In the genomic region with DNA sequence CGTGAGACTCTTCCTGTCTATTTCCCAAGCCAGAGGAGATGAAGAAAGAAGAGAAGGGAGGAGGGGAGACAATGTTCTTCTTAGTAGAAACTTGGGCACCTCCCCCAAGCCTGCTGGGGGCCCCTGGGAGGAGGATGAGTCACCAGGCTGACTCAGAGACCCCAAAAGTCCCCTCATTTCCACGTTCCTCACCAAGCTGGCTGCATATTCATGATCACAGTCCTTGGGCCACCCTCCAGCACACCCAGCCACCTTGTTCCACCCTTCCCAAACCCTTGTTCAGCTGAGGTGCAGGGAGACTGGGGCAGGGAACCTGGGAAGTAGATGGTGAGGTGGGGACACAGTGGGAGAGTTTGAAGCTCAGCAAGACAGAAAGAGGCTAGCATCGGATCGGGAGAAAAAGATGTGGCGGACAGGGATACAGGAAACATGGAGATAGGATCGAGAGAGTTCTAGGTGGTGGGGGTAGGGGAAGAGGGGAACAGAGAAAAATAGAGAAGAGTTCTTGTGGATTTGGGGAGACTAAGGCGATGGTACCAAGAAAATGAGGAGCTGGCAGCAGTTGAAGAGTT, we compare ENCODE assay signal across 8 cellular contexts. TPM values are rescaled to one million over a fixed set of nuclear protein-coding genes. Genes with fewer than 3 reads are reported as not detected.
DNase-seq lines count a peak whose midpoint lies in the region; ATAC-seq and TF ChIP-seq lines count a peak whose summit lies in the region.

No MANE protein-coding gene starts in this region.

- peaks cover under 1% of the 10 kb centered on the region for H3K36me3 Mint-ChIP-seq in activated T-helper 2 cell treated with anti-CD3 and anti-CD28 coated beads, Interferon-gamma antibody, Interleukin-2, Interleukin-4, amounts not matched to agents 10 μg/mL and 5 μg/mL and 100 μg/mL, durations not matched to agents 14 hours and 24 hours and 36 hours (ENCODE audit: low read depth)

- H3K4me1 Mint-ChIP-seq in activated T-helper 2 cell treated with anti-CD3 and anti-CD28 coated beads, Interferon-gamma antibody, Interleukin-2, Interleukin-4, amounts not matched to agents 10 μg/mL and 5 μg/mL and 100 μg/mL, durations not matched to agents 14 hours and 24 hours and 36 hours (ENCODE audit: low read depth) = peaks cover 31% of the 10 kb centered on the region

- TF ChIP-seq EP300 in sigmoid colon (IDR thresholded peaks at IDR 0.05) = no peak

- no peaks in the 10 kb centered on the region for H3K9me3 Mint-ChIP-seq in activated T-helper 2 cell treated with anti-CD3 and anti-CD28 coated beads, Interferon-gamma antibody, Interleukin-2, Interleukin-4, amounts not matched to agents 10 μg/mL and 5 μg/mL and 100 μg/mL, durations not matched to agents 14 hours and 24 hours and 36 hours

- peak overlapping the region; percentile 53 to 74 (median 68) for H3K4me3 ChIP-seq in heart right ventricle
- H3K4me3 ChIP-seq in sigmoid colon = peak overlapping the region; percentile 58 to 64 (median 60)

- H3K36me3 ChIP-seq in heart right ventricle (peaks cover 0 to 33% (median 0%) of the 10 kb centered on the region in 9 donors), sigmoid colon (peaks cover 0 to 28% (median 0%) of the 10 kb centered on the region in 4 donors)

- WGBS in heart right ventricle, 2 donors = 16 to 17% methylated on average over 7 of the region's 7 CpGs
- 29 to 34% methylated on average over 7 of the region's 7 CpGs for WGBS in sigmoid colon, 2 donors

- ATAC-seq in heart right ventricle (peak in 5 of 8 donors; percentile 2 to 55 (median 4)), HG03342 (IDR thresholded peaks at IDR 0.05; ENCODE audit: unreplicated experiment) (no peak)

- H3K9me3 ChIP-seq in heart right ventricle (no peaks in the 10 kb centered on the region), sigmoid colon (no peaks in the 10 kb centered on the region)

- intact Hi-C loops in activated T-helper 2 cell treated with anti-CD3 and anti-CD28 coated beads, Interferon-gamma antibody, Interleukin-2, Interleukin-4, amounts not matched to agents 10 μg/mL and 5 μg/mL and 100 μg/mL, durations not matched to agents 14 hours and 24 hours and 36 hours (cut with micrococcal nuclease) = no loop called here
- intact Hi-C loops in heart right ventricle (cut with DNase I) = loop anchor here in 9 of 10 donors (5.0 to 10.0 kb wide), 6 partner anchors 188 to 478 kb away; partner anchors contain the start of genes NPR1 (in 6 of the 9) and ILF2 (in 3 of the 9)
- intact Hi-C loops in sigmoid colon (cut with DNase I) = loop anchor here (2.0 kb wide), 1 partner anchor 17 kb away; no protein-coding TSS in a partner anchor

- peaks cover 8 to 49% (median 24%) of the 10 kb centered on the region in 9 donors for H3K4me1 ChIP-seq in heart right ventricle
- H3K4me1 ChIP-seq in sigmoid colon = peaks cover 0 to 33% (median 29%) of the 10 kb centered on the region in 4 donors

- DNase-seq in activated CD8-positive, alpha-beta memory T cell treated with anti-CD3 and anti-CD28 coated beads for 24 hours = peak; percentile 75
- no peak for DNase-seq in activated CD8-positive, alpha-beta memory T cell treated with anti-CD3 and anti-CD28 coated beads, Interleukin-2, amount 50 U/mL, for 48 hours
- DNase-seq in activated T-helper 2 cell treated with anti-CD3 and anti-CD28 coated beads, Interferon-gamma antibody, Interleukin-2, Interleukin-4, amounts not matched to agents 10 μg/mL and 5 μg/mL and 100 μg/mL, durations not matched to agents 14 hours and 24 hours and 36 hours (ENCODE audit: low spot score) = no peak
- no peak for DNase-seq in heart right ventricle
- DNase-seq in sigmoid colon = peak; percentile 86
- no peak for DNase-seq in amniotic stem cell (lab: John Stamatoyannopoulos, UW)
- DNase-seq in NCI-H510A (lab: John Stamatoyannopoulos, UW) = no peak

- TF ChIP-seq POLR2A in sigmoid colon (IDR thresholded peaks at IDR 0.05) = no peak

- H3K27ac ChIP-seq in heart right ventricle = peak overlapping the region; percentile 38 to 91 (median 88)
- peak overlapping the region; percentile 86 to 95 (median 92) for H3K27ac ChIP-seq in sigmoid colon

- H3K27me3 ChIP-seq in heart right ventricle = no peaks in the 10 kb centered on the region
- H3K27me3 ChIP-seq in sigmoid colon = no peaks in the 10 kb centered on the region

- peak overlapping the region; percentile 77 for H3K27ac Mint-ChIP-seq in activated T-helper 2 cell treated with anti-CD3 and anti-CD28 coated beads, Interferon-gamma antibody, Interleukin-2, Interleukin-4, amounts not matched to agents 10 μg/mL and 5 μg/mL and 100 μg/mL, durations not matched to agents 14 hours and 24 hours and 36 hours

- H3K4me3 Mint-ChIP-seq in activated T-helper 2 cell treated with anti-CD3 and anti-CD28 coated beads, Interferon-gamma antibody, Interleukin-2, Interleukin-4, amounts not matched to agents 10 μg/mL and 5 μg/mL and 100 μg/mL, durations not matched to agents 14 hours and 24 hours and 36 hours (ENCODE audit: low read depth) = peak overlapping the region; percentile 71

- TF ChIP-seq CTCF in heart right ventricle (IDR thresholded peaks at IDR 0.05) = no peak
- TF ChIP-seq CTCF in sigmoid colon (IDR thresholded peaks at IDR 0.05) = no peak

- no peaks in the 10 kb centered on the region for H3K27me3 Mint-ChIP-seq in activated T-helper 2 cell treated with anti-CD3 and anti-CD28 coated beads, Interferon-gamma antibody, Interleukin-2, Interleukin-4, amounts not matched to agents 10 μg/mL and 5 μg/mL and 100 μg/mL, durations not matched to agents 14 hours and 24 hours and 36 hours (ENCODE audit: low read depth)

RNA-seq across cellular contexts. Expression of gene RAB13, which starts 0.7 kb away (rescaled TPM):
- total RNA-seq in activated T-helper 2 cell treated with anti-CD3 and anti-CD28 coated beads, Interferon-gamma antibody, Interleukin-2, Interleukin-4, amounts not matched to agents 10 μg/mL and 5 μg/mL and 100 μg/mL, durations not matched to agents 14 hours and 24 hours and 36 hours = 5.7 and 7.6 TPM in 2 replicates
- 10 to 100 TPM; 42.9 to 98.7 (median 54.2) TPM for total RNA-seq in heart right ventricle
- polyA plus RNA-seq in heart right ventricle = 100 to 1,000 TPM in 1 of 2 donors, 10 to 100 TPM in 1; 89.9 to 114 TPM
- 10 to 100 TPM; 34.1 to 72.8 (median 40.7) TPM for total RNA-seq in sigmoid colon
- polyA plus RNA-seq in sigmoid colon = 100 to 1,000 TPM; 117 to 275 (median 261) TPM

RNA-seq across cellular contexts. Expression of gene RPS27, which starts 5.1 kb away (rescaled TPM):
- 1,296 and 1,372 TPM in 2 replicates for total RNA-seq in activated T-helper 2 cell treated with anti-CD3 and anti-CD28 coated beads, Interferon-gamma antibody, Interleukin-2, Interleukin-4, amounts not matched to agents 10 μg/mL and 5 μg/mL and 100 μg/mL, durations not matched to agents 14 hours and 24 hours and 36 hours
- total RNA-seq in heart right ventricle (1,000 to 10,000 TPM in 1 of 10 donors, 100 to 1,000 TPM in 9; 586 to 1,105 (median 715) TPM), sigmoid colon (1,000 to 10,000 TPM; 1,466 to 4,347 (median 3,611) TPM)
- polyA plus RNA-seq in heart right ventricle (1,000 to 10,000 TPM; 2,780 to 8,165 TPM), sigmoid colon (over 10,000 TPM; 12,408 to 20,490 (median 12,874) TPM)

RNA-seq across cellular contexts. Expression of gene JTB, which starts 8.0 kb away (rescaled TPM):
- total RNA-seq in activated T-helper 2 cell treated with anti-CD3 and anti-CD28 coated beads, Interferon-gamma antibody, Interleukin-2, Interleukin-4, amounts not matched to agents 10 μg/mL and 5 μg/mL and 100 μg/mL, durations not matched to agents 14 hours and 24 hours and 36 hours = 148 and 152 TPM in 2 replicates
- total RNA-seq in heart right ventricle (10 to 100 TPM; 49.4 to 94.7 (median 56.8) TPM), sigmoid colon (100 to 1,000 TPM; 171 to 293 (median 219) TPM)
- polyA plus RNA-seq in heart right ventricle (100 to 1,000 TPM in 1 of 2 donors, 10 to 100 TPM in 1; 80.9 to 225 TPM), sigmoid colon (100 to 1,000 TPM; 220 to 324 (median 286) TPM)

RNA-seq across cellular contexts. Expression of gene CREB3L4, which starts 17.7 kb away (rescaled TPM):
- total RNA-seq in activated T-helper 2 cell treated with anti-CD3 and anti-CD28 coated beads, Interferon-gamma antibody, Interleukin-2, Interleukin-4, amounts not matched to agents 10 μg/mL and 5 μg/mL and 100 μg/mL, durations not matched to agents 14 hours and 24 hours and 36 hours = 12.5 TPM in 2 replicates
- total RNA-seq in heart right ventricle (1 to 10 TPM; 2.9 to 8.5 (median 4.1) TPM), sigmoid colon (10 to 100 TPM in 2 of 4 donors, 1 to 10 TPM in 2; 7.9 to 13.8 (median 10.2) TPM)
- polyA plus RNA-seq in heart right ventricle (1 to 10 TPM; 5.6 to 7.6 TPM), sigmoid colon (10 to 100 TPM in 2 of 3 donors, 1 to 10 TPM in 1; 7.9 to 18.0 (median 16.8) TPM)

RNA-seq across cellular contexts. Expression of gene SLC39A1, which starts 22.1 kb away (rescaled TPM):
- total RNA-seq in activated T-helper 2 cell treated with anti-CD3 and anti-CD28 coated beads, Interferon-gamma antibody, Interleukin-2, Interleukin-4, amounts not matched to agents 10 μg/mL and 5 μg/mL and 100 μg/mL, durations not matched to agents 14 hours and 24 hours and 36 hours = 74.8 and 76.5 TPM in 2 replicates
- 10 to 100 TPM; 27.6 to 63.0 (median 34.3) TPM for total RNA-seq in heart right ventricle
- polyA plus RNA-seq in heart right ventricle = 100 to 1,000 TPM in 1 of 2 donors, 10 to 100 TPM in 1; 24.6 to 102 TPM
- 10 to 100 TPM; 50.7 to 80.3 (median 76.1) TPM for total RNA-seq in sigmoid colon
- 10 to 100 TPM; 25.7 to 97.5 (median 28.8) TPM for polyA plus RNA-seq in sigmoid colon

Comparison
In these comparisons a context has a peak if more than half of its experiments do, and no peak if none do; other contexts are left out.
1. DNase-seq: peak in activated CD8-positive, alpha-beta memory T cell treated with anti-CD3 and anti-CD28 coated beads for 24 hours (single experiment) and sigmoid colon (single experiment); none in activated CD8-positive, alpha-beta memory T cell treated with anti-CD3 and anti-CD28 coated beads, Interleukin-2, amount 50 U/mL, for 48 hours (single experiment), activated T-helper 2 cell treated with anti-CD3 and anti-CD28 coated beads, Interferon-gamma antibody, Interleukin-2, Interleukin-4, amounts not matched to agents 10 μg/mL and 5 μg/mL and 100 μg/mL, durations not matched to agents 14 hours and 24 hours and 36 hours (single experiment), heart right ventricle (0 of 2), amniotic stem cell (single experiment) and NCI-H510A (single experiment).